Comparison of ENCODE assay signal across 1 cellular context in genomic region chr19:49231389-49231788, GRCh38.
TF ChIP-seq lines count a peak whose summit lies in the region.

No MANE protein-coding gene starts in this region.

TF ChIP-seq in GM12878, 131 proteins besides CTCF, POLR2A, EP300 and RAD21 (continued from another document):
- TF ChIP-seq CEBPB (IDR thresholded peaks at IDR 0.05; ENCODE audit: borderline replicate concordance in 1 of 2, low read depth in 2 of 2, low read length in 2 of 2) (no peak), SKIL (IDR thresholded peaks at IDR 0.05; ENCODE audit: low read depth, poor library complexity, severe bottlenecking) (peak; percentile 53), CREM (IDR thresholded peaks at IDR 0.05; ENCODE audit: low read depth) (0 out of 2 replicates have a peak, but pooled peaks have one; percentile 38), IKZF2 (IDR thresholded peaks at IDR 0.05) (peak in 1 of 2 experiments; percentile 56; a peak in 1 of 4 replicates), TAF1 (IDR thresholded peaks at IDR 0.05; ENCODE audit: borderline replicate concordance, low read depth, low read length) (no peak), SMARCA5 (IDR thresholded peaks at IDR 0.05) (peak; percentile 82; the same call in 1 of the 2 replicates), PKNOX1 (IDR thresholded peaks at IDR 0.05) (no peak), ZBTB33 (IDR thresholded peaks at IDR 0.05) (no peak), LARP7 (IDR thresholded peaks at IDR 0.05) (no peak), ATF2 (IDR thresholded peaks at IDR 0.05; ENCODE audit: low read length) (peak; percentile 51; the same call in 1 of the 2 replicates), USF2 (IDR thresholded peaks at IDR 0.05; ENCODE audit: borderline replicate concordance, low read depth, low read length) (no peak), SREBF2 (IDR thresholded peaks at IDR 0.05; ENCODE audit: low read length) (no peak), BRCA1 (IDR thresholded peaks at IDR 0.05; ENCODE audit: low read depth, low read length) (no peak), ZNF217 (IDR thresholded peaks at IDR 0.05) (peak; percentile 89; the same call in 1 of the 2 replicates), RBBP5 (conservative IDR thresholded peaks at IDR 0.05) (no peak), JUNB (IDR thresholded peaks at IDR 0.05) (peak; percentile 89), MAX (IDR thresholded peaks at IDR 0.05; ENCODE audit: low read depth, low read length) (no peak), ZSCAN29 (IDR thresholded peaks at IDR 0.05) (no peak), CREB1 (IDR thresholded peaks at IDR 0.05; ENCODE audit: low read depth) (peak; percentile 41; the same call in 1 of the 2 replicates), ZZZ3 (IDR thresholded peaks at IDR 0.05; ENCODE audit: control insufficient read depth, insufficient read length, low read depth) (no peak), TCF12 (IDR thresholded peaks at IDR 0.05; ENCODE audit: low read depth, low read length) (peak; percentile 77; the same call in 1 of the 2 replicates)
- TF ChIP-seq, protein P1, sequence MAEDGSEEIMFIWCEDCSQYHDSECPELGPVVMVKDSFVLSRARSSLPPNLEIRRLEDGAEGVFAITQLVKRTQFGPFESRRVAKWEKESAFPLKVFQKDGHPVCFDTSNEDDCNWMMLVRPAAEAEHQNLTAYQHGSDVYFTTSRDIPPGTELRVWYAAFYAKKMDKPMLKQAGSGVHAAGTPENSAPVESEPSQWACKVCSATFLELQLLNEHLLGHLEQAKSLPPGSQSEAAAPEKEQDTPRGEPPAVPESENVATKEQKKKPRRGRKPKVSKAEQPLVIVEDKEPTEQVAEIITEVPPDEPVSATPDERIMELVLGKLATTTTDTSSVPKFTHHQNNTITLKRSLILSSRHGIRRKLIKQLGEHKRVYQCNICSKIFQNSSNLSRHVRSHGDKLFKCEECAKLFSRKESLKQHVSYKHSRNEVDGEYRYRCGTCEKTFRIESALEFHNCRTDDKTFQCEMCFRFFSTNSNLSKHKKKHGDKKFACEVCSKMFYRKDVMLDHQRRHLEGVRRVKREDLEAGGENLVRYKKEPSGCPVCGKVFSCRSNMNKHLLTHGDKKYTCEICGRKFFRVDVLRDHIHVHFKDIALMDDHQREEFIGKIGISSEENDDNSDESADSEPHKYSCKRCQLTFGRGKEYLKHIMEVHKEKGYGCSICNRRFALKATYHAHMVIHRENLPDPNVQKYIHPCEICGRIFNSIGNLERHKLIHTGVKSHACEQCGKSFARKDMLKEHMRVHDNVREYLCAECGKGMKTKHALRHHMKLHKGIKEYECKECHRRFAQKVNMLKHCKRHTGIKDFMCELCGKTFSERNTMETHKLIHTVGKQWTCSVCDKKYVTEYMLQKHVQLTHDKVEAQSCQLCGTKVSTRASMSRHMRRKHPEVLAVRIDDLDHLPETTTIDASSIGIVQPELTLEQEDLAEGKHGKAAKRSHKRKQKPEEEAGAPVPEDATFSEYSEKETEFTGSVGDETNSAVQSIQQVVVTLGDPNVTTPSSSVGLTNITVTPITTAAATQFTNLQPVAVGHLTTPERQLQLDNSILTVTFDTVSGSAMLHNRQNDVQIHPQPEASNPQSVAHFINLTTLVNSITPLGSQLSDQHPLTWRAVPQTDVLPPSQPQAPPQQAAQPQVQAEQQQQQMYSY (CRISPR knock-in tag; IDR thresholded peaks at IDR 0.05), result no peak
- TF ChIP-seq, protein P2, sequence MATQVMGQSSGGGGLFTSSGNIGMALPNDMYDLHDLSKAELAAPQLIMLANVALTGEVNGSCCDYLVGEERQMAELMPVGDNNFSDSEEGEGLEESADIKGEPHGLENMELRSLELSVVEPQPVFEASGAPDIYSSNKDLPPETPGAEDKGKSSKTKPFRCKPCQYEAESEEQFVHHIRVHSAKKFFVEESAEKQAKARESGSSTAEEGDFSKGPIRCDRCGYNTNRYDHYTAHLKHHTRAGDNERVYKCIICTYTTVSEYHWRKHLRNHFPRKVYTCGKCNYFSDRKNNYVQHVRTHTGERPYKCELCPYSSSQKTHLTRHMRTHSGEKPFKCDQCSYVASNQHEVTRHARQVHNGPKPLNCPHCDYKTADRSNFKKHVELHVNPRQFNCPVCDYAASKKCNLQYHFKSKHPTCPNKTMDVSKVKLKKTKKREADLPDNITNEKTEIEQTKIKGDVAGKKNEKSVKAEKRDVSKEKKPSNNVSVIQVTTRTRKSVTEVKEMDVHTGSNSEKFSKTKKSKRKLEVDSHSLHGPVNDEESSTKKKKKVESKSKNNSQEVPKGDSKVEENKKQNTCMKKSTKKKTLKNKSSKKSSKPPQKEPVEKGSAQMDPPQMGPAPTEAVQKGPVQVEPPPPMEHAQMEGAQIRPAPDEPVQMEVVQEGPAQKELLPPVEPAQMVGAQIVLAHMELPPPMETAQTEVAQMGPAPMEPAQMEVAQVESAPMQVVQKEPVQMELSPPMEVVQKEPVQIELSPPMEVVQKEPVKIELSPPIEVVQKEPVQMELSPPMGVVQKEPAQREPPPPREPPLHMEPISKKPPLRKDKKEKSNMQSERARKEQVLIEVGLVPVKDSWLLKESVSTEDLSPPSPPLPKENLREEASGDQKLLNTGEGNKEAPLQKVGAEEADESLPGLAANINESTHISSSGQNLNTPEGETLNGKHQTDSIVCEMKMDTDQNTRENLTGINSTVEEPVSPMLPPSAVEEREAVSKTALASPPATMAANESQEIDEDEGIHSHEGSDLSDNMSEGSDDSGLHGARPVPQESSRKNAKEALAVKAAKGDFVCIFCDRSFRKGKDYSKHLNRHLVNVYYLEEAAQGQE (IDR thresholded peaks at IDR 0.05; ENCODE audit: low read depth, low read length), result no peak
- TF ChIP-seq, protein P3, sequence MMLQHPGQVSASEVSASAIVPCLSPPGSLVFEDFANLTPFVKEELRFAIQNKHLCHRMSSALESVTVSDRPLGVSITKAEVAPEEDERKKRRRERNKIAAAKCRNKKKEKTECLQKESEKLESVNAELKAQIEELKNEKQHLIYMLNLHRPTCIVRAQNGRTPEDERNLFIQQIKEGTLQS (IDR thresholded peaks at IDR 0.05; ENCODE audit: borderline replicate concordance, extremely low read depth, low read depth, low read length), result no peak
- TF ChIP-seq, protein P4, sequence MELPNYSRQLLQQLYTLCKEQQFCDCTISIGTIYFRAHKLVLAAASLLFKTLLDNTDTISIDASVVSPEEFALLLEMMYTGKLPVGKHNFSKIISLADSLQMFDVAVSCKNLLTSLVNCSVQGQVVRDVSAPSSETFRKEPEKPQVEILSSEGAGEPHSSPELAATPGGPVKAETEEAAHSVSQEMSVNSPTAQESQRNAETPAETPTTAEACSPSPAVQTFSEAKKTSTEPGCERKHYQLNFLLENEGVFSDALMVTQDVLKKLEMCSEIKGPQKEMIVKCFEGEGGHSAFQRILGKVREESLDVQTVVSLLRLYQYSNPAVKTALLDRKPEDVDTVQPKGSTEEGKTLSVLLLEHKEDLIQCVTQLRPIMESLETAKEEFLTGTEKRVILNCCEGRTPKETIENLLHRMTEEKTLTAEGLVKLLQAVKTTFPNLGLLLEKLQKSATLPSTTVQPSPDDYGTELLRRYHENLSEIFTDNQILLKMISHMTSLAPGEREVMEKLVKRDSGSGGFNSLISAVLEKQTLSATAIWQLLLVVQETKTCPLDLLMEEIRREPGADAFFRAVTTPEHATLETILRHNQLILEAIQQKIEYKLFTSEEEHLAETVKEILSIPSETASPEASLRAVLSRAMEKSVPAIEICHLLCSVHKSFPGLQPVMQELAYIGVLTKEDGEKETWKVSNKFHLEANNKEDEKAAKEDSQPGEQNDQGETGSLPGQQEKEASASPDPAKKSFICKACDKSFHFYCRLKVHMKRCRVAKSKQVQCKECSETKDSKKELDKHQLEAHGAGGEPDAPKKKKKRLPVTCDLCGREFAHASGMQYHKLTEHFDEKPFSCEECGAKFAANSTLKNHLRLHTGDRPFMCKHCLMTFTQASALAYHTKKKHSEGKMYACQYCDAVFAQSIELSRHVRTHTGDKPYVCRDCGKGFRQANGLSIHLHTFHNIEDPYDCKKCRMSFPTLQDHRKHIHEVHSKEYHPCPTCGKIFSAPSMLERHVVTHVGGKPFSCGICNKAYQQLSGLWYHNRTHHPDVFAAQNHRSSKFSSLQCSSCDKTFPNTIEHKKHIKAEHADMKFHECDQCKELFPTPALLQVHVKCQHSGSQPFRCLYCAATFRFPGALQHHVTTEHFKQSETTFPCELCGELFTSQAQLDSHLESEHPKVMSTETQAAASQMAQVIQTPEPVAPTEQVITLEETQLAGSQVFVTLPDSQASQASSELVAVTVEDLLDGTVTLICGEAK (IDR thresholded peaks at IDR 0.05; ENCODE audit: borderline replicate concordance), result no peak
